In the genomic region with DNA sequence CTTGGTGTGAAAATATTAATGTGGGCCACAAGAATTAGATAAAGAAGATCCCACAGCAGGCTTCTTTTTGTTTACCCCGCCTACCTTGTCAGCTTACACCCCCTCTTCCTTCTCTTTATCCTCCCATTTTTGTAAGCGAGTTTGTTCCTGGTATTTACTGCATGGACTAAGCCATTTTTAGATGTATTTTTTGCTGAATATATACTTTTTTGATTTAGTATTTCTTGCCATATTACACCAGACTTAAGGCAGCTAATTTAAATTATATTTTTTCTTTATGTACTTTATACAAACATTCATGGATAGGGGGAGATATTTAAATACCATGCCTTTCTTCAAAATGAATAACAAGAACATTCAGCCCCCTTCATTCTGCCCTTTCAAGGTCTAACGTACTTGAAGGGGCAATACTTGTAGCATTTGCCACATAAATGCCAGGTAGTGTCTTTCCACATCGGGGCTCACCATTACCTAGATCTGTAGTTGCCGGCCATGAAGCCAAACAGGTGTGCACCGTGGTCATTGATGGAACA, we compare ENCODE assay signal across 8 cellular contexts.
A peak's percentile ranks its signal among the peaks of the same experiment; 100 is the strongest.
DNase-seq lines count a peak whose midpoint lies in the region; ATAC-seq, FAIRE-seq and TF ChIP-seq lines count a peak whose summit lies in the region.

No MANE protein-coding gene starts in this region.

- in situ Hi-C loops in HepG2 (cut with HindIII; ENCODE audit: extremely low pct_ligation_motif_present, low pct_unique_long_range_greater_than_20kb): loop anchor here (5.0 kb wide), 1 partner anchor 139 kb away; no protein-coding TSS in a partner anchor

- H3K27ac Mint-ChIP-seq in activated T-cell treated with anti-CD3 and anti-CD28 coated beads, Interleukin-2, amount 50 U/mL, for 72 hours: no peak overlapping the region

- H2AFZ ChIP-seq in HepG2 (ENCODE audit: low read length): no peak overlapping the region

- DNase-seq in activated T-cell treated with anti-CD3 and anti-CD28 coated beads, Interleukin-2, amount 50 U/mL, for 72 hours: no peak
- no peak for DNase-seq in activated T-cell treated with anti-CD3 and anti-CD28 coated beads, Interleukin-2, amount 50 U/mL, for 1 hour
- no peak for DNase-seq in adipocyte (ENCODE audit: low read depth)
- no peak for DNase-seq in HepG2 (ENCODE audit: low spot score)
- DNase-seq in tibial nerve (ENCODE audit: low spot score in 2 of 2): no peak
- DNase-seq in NCI-H446 (lab: John Stamatoyannopoulos, UW): no peak
- DNase-seq in hypothalamus (lab: John Stamatoyannopoulos, UW): no peak

- no peaks in the 10 kb centered on the region for H4K20me1 ChIP-seq in HepG2 (ENCODE audit: insufficient read depth, low read length)

- TF ChIP-seq EP300 in HepG2 (IDR thresholded peaks at IDR 0.05; ENCODE audit: low read depth in 2 of 2, low read length in 2 of 2) (no peak), HepG2 (CRISPR knock-in tag; IDR thresholded peaks at IDR 0.05; ENCODE audit: borderline replicate concordance) (no peak), tibial nerve (IDR thresholded peaks at IDR 0.05) (no peak)

- H3K27me3 ChIP-seq in adipocyte (replicated peaks; ENCODE audit: control insufficient read depth, insufficient read depth, low read length) (no peaks in the 10 kb centered on the region), HepG2 (ENCODE audit: control insufficient read depth in 1 of 2, insufficient read depth in 2 of 2, low read length in 2 of 2) (no peaks in the 10 kb centered on the region), tibial nerve (no peaks in the 10 kb centered on the region)

- H3K36me3 ChIP-seq in adipocyte (ENCODE audit: control insufficient read depth, insufficient read depth, low read length, severe bottlenecking) (no peaks in the 10 kb centered on the region), HepG2 (replicated peaks in 1 of 2; ENCODE audit: control insufficient read depth in 1 of 2, insufficient read depth in 2 of 2, low read length in 2 of 2) (no peaks in the 10 kb centered on the region), tibial nerve (no peaks in the 10 kb centered on the region)

- peaks cover 4 to 10% of the 10 kb centered on the region in 2 donors for H3K36me3 Mint-ChIP-seq in activated T-cell treated with anti-CD3 and anti-CD28 coated beads, Interleukin-2, amount 50 U/mL, for 72 hours (ENCODE audit: insufficient read depth in 2 of 2)

- H3K4me3 ChIP-seq in adipocyte (ENCODE audit: low read length) (peak overlapping the region; percentile 87), HepG2 (replicated peaks in 1 of 3; ENCODE audit: insufficient read depth in 1 of 3, low read depth in 2 of 3, low read length in 3 of 3) (peak overlapping the region; percentile 65 to 74 (median 73)), tibial nerve (peak overlapping the region; percentile 44 to 68 (median 52))

- whole genome bisulfite sequencing in HepG2 (ENCODE audit: low lambda C conversion rate): 10% methylated on average over 6 of the region's 6 CpGs
- WGBS in tibial nerve, 2 donors: 19 to 20% methylated on average over 6 of the region's 6 CpGs

- peak overlapping the region; percentile 93 for H3K4me2 ChIP-seq in HepG2 (ENCODE audit: low read depth, low read length)

- H3K9me3 ChIP-seq in adipocyte (ENCODE audit: control insufficient read depth, low read length) (no peaks in the 10 kb centered on the region), HepG2 (ENCODE audit: low read length) (no peaks in the 10 kb centered on the region), tibial nerve (no peaks in the 10 kb centered on the region)

- no peak for TF ChIP-seq RAD21 in HepG2 (CRISPR knock-in tag; IDR thresholded peaks at IDR 0.05)

- H3K9ac ChIP-seq in adipocyte (ENCODE audit: low read length) (peak overlapping the region; percentile 95), HepG2 (ENCODE audit: insufficient read depth, low read depth, low read length) (peak overlapping the region; percentile 75)

- H3K4me1 ChIP-seq in adipocyte (ENCODE audit: control insufficient read depth, insufficient read depth, low read length) (peaks cover 43% of the 10 kb centered on the region), HepG2 (ENCODE audit: insufficient read depth, low read length) (peaks cover 56% of the 10 kb centered on the region), tibial nerve (peaks cover 0 to 31% (median 8%) of the 10 kb centered on the region in 4 donors)

- no peaks in the 10 kb centered on the region for H3K9me3 Mint-ChIP-seq in activated T-cell treated with anti-CD3 and anti-CD28 coated beads, Interleukin-2, amount 50 U/mL, for 72 hours

- TSS peak; percentile 91 for BruUV-seq in HepG2 (replicated peaks; lab: Mats Ljungman, UMichigan)

- H3K27me3 Mint-ChIP-seq in activated T-cell treated with anti-CD3 and anti-CD28 coated beads, Interleukin-2, amount 50 U/mL, for 72 hours (ENCODE audit: low read depth): no peaks in the 10 kb centered on the region

- no peak for ATAC-seq in activated T-cell treated with anti-CD3 and anti-CD28 coated beads, Interleukin-2, amount 50 U/mL, for 72 hours (replicated peaks in 1 of 2)
- no peak for ATAC-seq in HepG2
- no peak for ATAC-seq in HG02970 (IDR thresholded peaks at IDR 0.05; ENCODE audit: low FRiP score, unreplicated experiment)

- POLR2A ChIA-PET in HepG2 (lab: Yijun Ruan, JAX): interaction anchor here (1.1 to 1.8 kb wide), 4 partner anchors 10 to 141 kb away, joined by 3 to 21 read pairs (median 7); no protein-coding TSS in a partner anchor

- peaks cover 62% of the 10 kb centered on the region for H3K4me1 Mint-ChIP-seq in activated T-cell treated with anti-CD3 and anti-CD28 coated beads, Interleukin-2, amount 50 U/mL, for 72 hours (ENCODE audit: low read depth)

- CTCF ChIA-PET in HepG2 (lab: Yijun Ruan, JAX; ENCODE audit: low intra/inter-chr PET ratio, low total read pairs): no interaction called here

- H3K4me3 Mint-ChIP-seq in activated T-cell treated with anti-CD3 and anti-CD28 coated beads, Interleukin-2, amount 50 U/mL, for 72 hours: peak overlapping the region; percentile 74 to 94

- TF ChIP-seq CTCF in HepG2 (CRISPR knock-in tag; IDR thresholded peaks at IDR 0.05) (no peak), tibial nerve (IDR thresholded peaks at IDR 0.05) (no peak)

- intact Hi-C loops in HepG2 (cut with micrococcal nuclease; ENCODE audit: unreplicated experiment): no loop called here

- H3K79me2 ChIP-seq in HepG2 (ENCODE audit: insufficient read depth, low read length): peaks cover 22% of the 10 kb centered on the region

- TF ChIP-seq POLR2A in HepG2 (IDR thresholded peaks at IDR 0.05; ENCODE audit: insufficient read depth in 1 of 2, low read depth in 2 of 2, low read length in 2 of 2): no peak
- TF ChIP-seq POLR2A in tibial nerve (IDR thresholded peaks at IDR 0.05): no peak

- no peak for FAIRE-seq in HepG2 (lab: Jason Lieb, UNC)

- H3K27ac ChIP-seq in HepG2 (ENCODE audit: extremely low read length, insufficient read depth, low read length): peak overlapping the region; percentile 64
- peak overlapping the region; percentile 57 to 87 (median 70) for H3K27ac ChIP-seq in tibial nerve

TF ChIP-seq in HepG2, 621 proteins besides CTCF, POLR2A, EP300 and RAD21:
- peak; percentile 96; the same call in 1 of the 2 replicates for TF ChIP-seq SNAPC2 (CRISPR knock-in tag; IDR thresholded peaks at IDR 0.05)
- no peak for TF ChIP-seq ZNF530 (CRISPR knock-in tag; IDR thresholded peaks at IDR 0.05; ENCODE audit: low read depth)
- TF ChIP-seq, protein P1, sequence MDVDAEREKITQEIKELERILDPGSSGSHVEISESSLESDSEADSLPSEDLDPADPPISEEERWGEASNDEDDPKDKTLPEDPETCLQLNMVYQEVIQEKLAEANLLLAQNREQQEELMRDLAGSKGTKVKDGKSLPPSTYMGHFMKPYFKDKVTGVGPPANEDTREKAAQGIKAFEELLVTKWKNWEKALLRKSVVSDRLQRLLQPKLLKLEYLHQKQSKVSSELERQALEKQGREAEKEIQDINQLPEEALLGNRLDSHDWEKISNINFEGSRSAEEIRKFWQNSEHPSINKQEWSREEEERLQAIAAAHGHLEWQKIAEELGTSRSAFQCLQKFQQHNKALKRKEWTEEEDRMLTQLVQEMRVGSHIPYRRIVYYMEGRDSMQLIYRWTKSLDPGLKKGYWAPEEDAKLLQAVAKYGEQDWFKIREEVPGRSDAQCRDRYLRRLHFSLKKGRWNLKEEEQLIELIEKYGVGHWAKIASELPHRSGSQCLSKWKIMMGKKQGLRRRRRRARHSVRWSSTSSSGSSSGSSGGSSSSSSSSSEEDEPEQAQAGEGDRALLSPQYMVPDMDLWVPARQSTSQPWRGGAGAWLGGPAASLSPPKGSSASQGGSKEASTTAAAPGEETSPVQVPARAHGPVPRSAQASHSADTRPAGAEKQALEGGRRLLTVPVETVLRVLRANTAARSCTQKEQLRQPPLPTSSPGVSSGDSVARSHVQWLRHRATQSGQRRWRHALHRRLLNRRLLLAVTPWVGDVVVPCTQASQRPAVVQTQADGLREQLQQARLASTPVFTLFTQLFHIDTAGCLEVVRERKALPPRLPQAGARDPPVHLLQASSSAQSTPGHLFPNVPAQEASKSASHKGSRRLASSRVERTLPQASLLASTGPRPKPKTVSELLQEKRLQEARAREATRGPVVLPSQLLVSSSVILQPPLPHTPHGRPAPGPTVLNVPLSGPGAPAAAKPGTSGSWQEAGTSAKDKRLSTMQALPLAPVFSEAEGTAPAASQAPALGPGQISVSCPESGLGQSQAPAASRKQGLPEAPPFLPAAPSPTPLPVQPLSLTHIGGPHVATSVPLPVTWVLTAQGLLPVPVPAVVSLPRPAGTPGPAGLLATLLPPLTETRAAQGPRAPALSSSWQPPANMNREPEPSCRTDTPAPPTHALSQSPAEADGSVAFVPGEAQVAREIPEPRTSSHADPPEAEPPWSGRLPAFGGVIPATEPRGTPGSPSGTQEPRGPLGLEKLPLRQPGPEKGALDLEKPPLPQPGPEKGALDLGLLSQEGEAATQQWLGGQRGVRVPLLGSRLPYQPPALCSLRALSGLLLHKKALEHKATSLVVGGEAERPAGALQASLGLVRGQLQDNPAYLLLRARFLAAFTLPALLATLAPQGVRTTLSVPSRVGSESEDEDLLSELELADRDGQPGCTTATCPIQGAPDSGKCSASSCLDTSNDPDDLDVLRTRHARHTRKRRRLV (CRISPR knock-in tag; IDR thresholded peaks at IDR 0.05): peak; percentile 96
- TF ChIP-seq, protein P2, sequence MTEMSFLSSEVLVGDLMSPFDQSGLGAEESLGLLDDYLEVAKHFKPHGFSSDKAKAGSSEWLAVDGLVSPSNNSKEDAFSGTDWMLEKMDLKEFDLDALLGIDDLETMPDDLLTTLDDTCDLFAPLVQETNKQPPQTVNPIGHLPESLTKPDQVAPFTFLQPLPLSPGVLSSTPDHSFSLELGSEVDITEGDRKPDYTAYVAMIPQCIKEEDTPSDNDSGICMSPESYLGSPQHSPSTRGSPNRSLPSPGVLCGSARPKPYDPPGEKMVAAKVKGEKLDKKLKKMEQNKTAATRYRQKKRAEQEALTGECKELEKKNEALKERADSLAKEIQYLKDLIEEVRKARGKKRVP (CRISPR knock-in tag; IDR thresholded peaks at IDR 0.05): 0 out of 4 replicates have a peak, but pooled peaks of 1 of the 2 experiments have one; percentile 36
- TF ChIP-seq MAFK (conservative IDR thresholded peaks at IDR 0.05 in 1 of 2, IDR thresholded peaks at IDR 0.05 in 1 of 2; ENCODE audit: low read length in 2 of 2): peak in 1 of 2 experiments; percentile 37; a peak in 2 of 4 replicates
